Comparison of ENCODE assay signal across 11 cellular contexts in genomic region chr2:39216495-39217191, GRCh38. TPM values are rescaled to one million over a fixed set of nuclear protein-coding genes. Genes with fewer than 3 reads are reported as not detected.
A peak's percentile ranks its signal among the peaks of the same experiment; 100 is the strongest.
DNase-seq lines count a peak whose midpoint lies in the region; TF ChIP-seq lines count a peak whose summit lies in the region.
"Had no signal": no experiment of that assay in that cellular context is flagged by ENCODE, and none has a peak within 500 bp of the region (broad histone marks: within the 10 kb centered on the region; RNA-seq: fewer than 3 reads in every experiment).

No MANE protein-coding gene starts in this region.

- DNase-seq in GF-D8 (lab: John Stamatoyannopoulos, UW) (peak; percentile 93), T-helper 2 cell (peak; percentile 25 to 100 (median 60)), cerebellum (ENCODE audit: low spot score) (no peak), neural progenitor cell (ENCODE audit: low spot score) (no peak), NCI-H69 (lab: John Stamatoyannopoulos, UW) (no peak), smooth muscle cell (lab: John Stamatoyannopoulos, UW; ENCODE audit: unreplicated experiment) (no peak)
- DNase-seq in activated effector memory CD4-positive, alpha-beta T cell treated with anti-CD3 and anti-CD28 coated beads, Interleukin-2, amount 50 U/mL, for 16 hours = peak; percentile 86
- DNase-seq in stimulated activated CD4-positive, alpha-beta T cell treated with anti-CD3 and anti-CD28 coated beads, Interleukin-2, amount 100 ng/mL, for 4 hours (ENCODE audit: low read depth) = peak; percentile 24
- DNase-seq: GM23248, NCI-H2029 treated with DMSO at 0.1 percent for 48 hours had no signal

- no peak overlapping the region for H3K4me3 Mint-ChIP-seq in neural progenitor cell

- no peaks in the 10 kb centered on the region for H3K27me3 Mint-ChIP-seq in neural progenitor cell (ENCODE audit: insufficient read depth, low read depth)

- no peaks in the 10 kb centered on the region for H3K9me3 ChIP-seq in neural progenitor cell (ENCODE audit: low read depth)
- H3K9me3 ChIP-seq in smooth muscle cell (replicated peaks; ENCODE audit: low read depth) = no peaks in the 10 kb centered on the region
- H3K9me3 ChIP-seq: thoracic aorta had no signal

- H3K36me3 Mint-ChIP-seq in neural progenitor cell = no peaks in the 10 kb centered on the region

- H3K9ac ChIP-seq in neural progenitor cell (no peak overlapping the region), smooth muscle cell (ENCODE audit: low read depth) (no peak overlapping the region)
- H3K9ac ChIP-seq: GM23248 had no signal

- no peaks in the 10 kb centered on the region for H3K9me3 Mint-ChIP-seq in neural progenitor cell

- no peaks in the 10 kb centered on the region for H3K4me1 Mint-ChIP-seq in neural progenitor cell

- H3K27ac ChIP-seq in neural progenitor cell = no peak overlapping the region
- H3K27ac ChIP-seq in smooth muscle cell (ENCODE audit: low read depth) = no peak overlapping the region
- H3K27ac ChIP-seq: GM23248, thoracic aorta had no signal

- no peak for TF ChIP-seq CTCF in neural progenitor cell (IDR thresholded peaks at IDR 0.05)
- no peak for TF ChIP-seq CTCF in smooth muscle cell (IDR thresholded peaks at IDR 0.05; ENCODE audit: borderline replicate concordance, insufficient read depth, poor library complexity, severe bottlenecking)

- peaks cover 9% of the 10 kb centered on the region for H3K4me1 ChIP-seq in neural progenitor cell
- H3K4me1 ChIP-seq in smooth muscle cell (ENCODE audit: low read depth) = no peaks in the 10 kb centered on the region

- no peaks in the 10 kb centered on the region for H3K36me3 ChIP-seq in neural progenitor cell
- H3K36me3 ChIP-seq in smooth muscle cell (ENCODE audit: low read depth) = no peaks in the 10 kb centered on the region
- H3K36me3 ChIP-seq: thoracic aorta had no signal

- no peaks in the 10 kb centered on the region for H3K79me2 ChIP-seq in neural progenitor cell (ENCODE audit: low read depth)
- no peaks in the 10 kb centered on the region for H3K79me2 ChIP-seq in smooth muscle cell (ENCODE audit: low read depth)

- H3K27me3 ChIP-seq in neural progenitor cell = no peaks in the 10 kb centered on the region
- no peaks in the 10 kb centered on the region for H3K27me3 ChIP-seq in smooth muscle cell (ENCODE audit: low read depth)

- peaks cover 5% of the 10 kb centered on the region for H3F3A ChIP-seq in neural progenitor cell (ENCODE audit: low read depth)
- H3F3A ChIP-seq in smooth muscle cell (ENCODE audit: low read depth) = no peaks in the 10 kb centered on the region

- H3K4me3 ChIP-seq in neural progenitor cell (no peak overlapping the region), smooth muscle cell (no peak overlapping the region)
- H3K4me3 ChIP-seq: GM23248, thoracic aorta had no signal

- H4K20me1 ChIP-seq in neural progenitor cell (ENCODE audit: low read depth) (no peaks in the 10 kb centered on the region), smooth muscle cell (ENCODE audit: low read depth) (no peaks in the 10 kb centered on the region)

- H2AFZ ChIP-seq in neural progenitor cell (replicated peaks) (no peak overlapping the region), smooth muscle cell (ENCODE audit: low read depth) (no peak overlapping the region)
- H2AFZ ChIP-seq: GM23248 had no signal

- H3K4me2 ChIP-seq in neural progenitor cell (no peak overlapping the region), smooth muscle cell (no peak overlapping the region)

- H3K27ac Mint-ChIP-seq in neural progenitor cell = no peak overlapping the region

- 87% methylated on average over 11 of the region's 11 CpGs for WGBS in smooth muscle cell (ENCODE audit: low lambda C conversion rate)

RNA-seq across cellular contexts. Expression of gene CDKL4, which starts 27.1 kb away (rescaled TPM):
- total RNA-seq in cerebellum (5.6 TPM), neural progenitor cell (ENCODE audit: low replicate concordance) (not detected in 2 replicates), smooth muscle cell (0.27 and 3.4 TPM in 2 replicates)
- 0.53 TPM in 1 of 2 replicates, not detected in the other for polyA plus RNA-seq in smooth muscle cell
- polyA plus RNA-seq: GM23248 had no signal

Comparison
In these comparisons a context has a peak if more than half of its experiments do, and no peak if none do; other contexts are left out.
1. DNase-seq: peak in GF-D8 (single experiment), T-helper 2 cell (5 of 5), activated effector memory CD4-positive, alpha-beta T cell treated with anti-CD3 and anti-CD28 coated beads, Interleukin-2, amount 50 U/mL, for 16 hours (single experiment) and stimulated activated CD4-positive, alpha-beta T cell treated with anti-CD3 and anti-CD28 coated beads, Interleukin-2, amount 100 ng/mL, for 4 hours (single experiment); none in cerebellum (single experiment), neural progenitor cell (single experiment), NCI-H69 (single experiment) and smooth muscle cell (single experiment).